ENCODE assay signal across 24 cellular contexts in genomic region chr6:32763417-32763816, GRCh38. TPM values are rescaled to one million over a fixed set of nuclear protein-coding genes. Genes with fewer than 3 reads are reported as not detected.
DNase-seq lines count a peak whose midpoint lies in the region; ATAC-seq lines count a peak whose summit lies in the region.
"Had no signal": no experiment of that assay in that cellular context is flagged by ENCODE, and none has a peak within 500 bp of the region (broad histone marks: within the 10 kb centered on the region; RNA-seq: fewer than 3 reads in every experiment).

Gene HLA-DQB2 (minus strand): TSS chr6:32763532. CDS start chr6:32763470, 62 bp downstream.

- WGBS in GM23248 (ENCODE audit: low coverage in 1 of 2, low lambda C conversion rate in 2 of 2, missing lambda C conversion rate in 2 of 2), 2 experiments = 28 to 34% methylated on average over 4 of the region's 4 CpGs

- H3K4me1 ChIP-seq in GM23248 (ENCODE audit: insufficient read depth) = no peaks in the 10 kb centered on the region
- H3K4me1 ChIP-seq: body of pancreas, foreskin keratinocyte had no signal

- H3K27me3 ChIP-seq in GM23248 (replicated peaks; ENCODE audit: insufficient read depth) = no peaks in the 10 kb centered on the region; the same call in 1 of the 2 replicates
- H3K27me3 ChIP-seq: body of pancreas, upper lobe of left lung had no signal

- H3K36me3 ChIP-seq in GM23248 (ENCODE audit: low read depth) = no peaks in the 10 kb centered on the region
- H3K36me3 ChIP-seq: upper lobe of left lung had no signal

- no peaks in the 10 kb centered on the region for H3F3A ChIP-seq in GM23248 (ENCODE audit: insufficient read depth)

- no peak within 1 kb of the TSS for H3K4me2 ChIP-seq in GM23248 (ENCODE audit: unreplicated experiment)

- no peak for ATAC-seq in HG02623 (IDR thresholded peaks at IDR 0.05; ENCODE audit: unreplicated experiment)
- ATAC-seq in GM21423 (IDR thresholded peaks at IDR 0.05; ENCODE audit: unreplicated experiment) = no peak
- ATAC-seq: body of pancreas; foreskin keratinocyte; Right ventricle myocardium inferior; stimulated activated naive CD8-positive, alpha-beta T cell treated with anti-CD3 and anti-CD28 coated beads, Interleukin-15, Interleukin-2, amounts not matched to agents 100 U/mL and 50 U/mL, for 24 hours had no signal

- H2AFZ ChIP-seq in GM23248 = no peak within 1 kb of the TSS

- in situ Hi-C loops in GM23248 (cut with MboI) = no loop called here

- H3K79me2 ChIP-seq in GM23248 (ENCODE audit: insufficient read depth) = no peaks in the 10 kb centered on the region

- no peaks in the 10 kb centered on the region for H3K9me2 ChIP-seq in GM23248 (ENCODE audit: insufficient read depth)

- H3K27ac ChIP-seq in GM23248 = no peak within 1 kb of the TSS
- H3K27ac ChIP-seq: body of pancreas, coronary artery, foreskin keratinocyte, upper lobe of left lung had no signal

- no peaks in the 10 kb centered on the region for H3K9me3 ChIP-seq in GM23248 (ENCODE audit: low read depth)
- H3K9me3 ChIP-seq: body of pancreas, upper lobe of left lung had no signal

- no peak within 1 kb of the TSS for H3K4me3 ChIP-seq in GM23248
- H3K4me3 ChIP-seq: body of pancreas, coronary artery, upper lobe of left lung had no signal

- no peaks in the 10 kb centered on the region for H4K20me1 ChIP-seq in GM23248 (ENCODE audit: insufficient read depth)

- no peak within 1 kb of the TSS for H3K9ac ChIP-seq in GM23248

- peak; percentile 3 for DNase-seq in GM23248
- peak; percentile 2 for DNase-seq in amniotic epithelial cell (ENCODE audit: low read depth)
- peak; percentile 0 for DNase-seq in fibroblast of peridontal ligament (ENCODE audit: extremely low read depth)
- peak; percentile 2 for DNase-seq in pons (ENCODE audit: low spot score)
- DNase-seq in COR-L47 (lab: John Stamatoyannopoulos, UW) = no peak
- DNase-seq in activated naive CD4-positive, alpha-beta T cell (lab: John Stamatoyannopoulos, UW) = no peak
- DNase-seq: activated CD4-positive, alpha-beta T cell treated with anti-CD3 and anti-CD28 coated beads for 1 hour; body of pancreas; CD4-positive, alpha-beta memory T cell; foreskin keratinocyte; kidney glomerular epithelial cell; NCI-H1417 treated with DMSO at 0.1 percent for 48 hours; NCI-H526; stimulated activated CD4-positive, alpha-beta T cell treated with anti-CD3 and anti-CD28 coated beads, Interleukin-1b, Interleukin-23, amount 100 ng/mL, for 48 hours; stimulated activated naive CD8-positive, alpha-beta T cell treated with anti-CD3 and anti-CD28 coated beads, Interleukin-15, Interleukin-2, amounts not matched to agents 100 U/mL and 50 U/mL, for 24 hours; upper lobe of left lung had no signal

RNA-seq across cellular contexts. Expression of gene HLA-DQB2, which starts in this region (rescaled TPM):
- not detected in 2 replicates for total RNA-seq in GM23248 (2014; rRNA removed; shearing (Covaris generic))
- not detected in 2 replicates for polyA plus RNA-seq in GM23248 (2016; fragmentation: Nextera tagmentation; extraction: Ambion mirVana)
- total RNA-seq: body of pancreas; CD4-positive, alpha-beta memory T cell; foreskin keratinocyte; mesothelial cell of epicardium; progenitor cell of endocrine pancreas; skeletal muscle tissue had no signal
- polyA plus RNA-seq: foreskin keratinocyte, neural cell had no signal

Comparison
In these comparisons a context has a peak if more than half of its experiments do, and no peak if none do; other contexts are left out.
1. Peak in DNase-seq in GM23248; RNA of the gene not detected or under 1 TPM.
2. DNase-seq: peak in amniotic epithelial cell (single experiment), fibroblast of peridontal ligament (single experiment) and pons (single experiment); none in COR-L47 (single experiment) and activated naive CD4-positive, alpha-beta T cell (0 of 4).